In the genomic region with DNA sequence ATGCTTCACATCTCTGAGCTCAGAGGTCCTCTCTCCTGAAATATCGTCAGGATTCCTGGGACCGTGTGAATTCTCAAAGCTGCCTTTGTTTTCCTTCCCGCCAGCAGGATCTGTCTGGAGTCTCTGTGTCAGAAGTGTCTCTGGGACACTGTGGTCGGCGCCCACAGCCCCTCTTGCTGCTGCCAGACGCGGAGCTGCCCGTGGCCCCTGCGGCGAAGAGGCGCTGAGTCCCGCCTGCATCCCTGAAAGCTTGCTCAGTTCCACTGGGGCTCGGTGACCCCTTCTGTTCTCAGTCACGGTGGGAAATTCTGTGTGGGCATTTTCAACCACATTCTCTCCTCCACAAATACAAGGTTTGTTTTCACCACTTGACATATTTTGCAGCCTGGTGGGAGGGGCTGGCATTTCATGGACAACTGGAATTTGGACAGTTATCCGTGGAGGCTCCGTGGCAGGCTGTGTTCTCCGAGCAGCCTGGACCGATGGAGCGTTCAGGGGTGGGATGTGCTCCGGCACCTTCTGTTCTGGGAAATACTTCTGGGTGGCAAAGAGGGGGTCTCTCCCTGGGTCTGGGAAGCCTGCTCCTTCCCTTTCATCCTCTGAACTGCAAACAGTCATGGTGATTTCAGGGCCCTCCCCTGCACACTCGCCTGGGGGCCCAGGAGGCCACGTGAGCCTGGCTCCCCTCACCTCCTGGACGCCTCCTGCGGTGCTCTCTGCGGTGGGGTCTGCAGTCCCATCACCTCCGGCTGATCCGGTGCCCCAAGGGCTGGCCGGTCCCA, we compare ENCODE assay signal across 23 cellular contexts. TPM values are rescaled to one million over a fixed set of nuclear protein-coding genes. Genes with fewer than 3 reads are reported as not detected.
A peak's percentile ranks its signal among the peaks of the same experiment; 100 is the strongest.
DNase-seq lines count a peak whose midpoint lies in the region; ATAC-seq and TF ChIP-seq lines count a peak whose summit lies in the region.
"Had no signal": no experiment of that assay in that cellular context is flagged by ENCODE, and none has a peak within 500 bp of the region (broad histone marks: within the 10 kb centered on the region; RNA-seq: fewer than 3 reads in every experiment).

No MANE protein-coding gene starts in this region.

- H3K4me1 ChIP-seq in heart right ventricle (peaks cover 2 to 81% (median 37%) of the 10 kb centered on the region in 9 donors), upper lobe of right lung (no peaks in the 10 kb centered on the region)
- H3K4me1 ChIP-seq: prostate gland had no signal

- peak overlapping the region in 6 of 10 donors; percentile 55 to 95 (median 79) for H3K27ac ChIP-seq in heart right ventricle
- no peak overlapping the region for H3K27ac ChIP-seq in upper lobe of right lung
- H3K27ac ChIP-seq: brain microvascular endothelial cell, esophagus squamous epithelium, GM23248, HL-60, prostate gland, SK-N-MC had no signal

- H3K27ac Mint-ChIP-seq in chondrocyte (ENCODE audit: unreplicated experiment) = peak overlapping the region; percentile 75
- peak overlapping the region; percentile 95 for H3K27ac Mint-ChIP-seq in neural crest cell (ENCODE audit: unreplicated experiment)
- H3K27ac Mint-ChIP-seq in MCF 10A (ENCODE audit: low read depth, unreplicated experiment) = no peak overlapping the region
- H3K27ac Mint-ChIP-seq: activated T-helper 17 cell treated with anti-CD3 and anti-CD28 coated beads, Interleukin-2, amount 50 U/mL, for 72 hours; T-helper 17 cell had no signal

- intact Hi-C loops in heart right ventricle (cut with DNase I) (no loop called here), Right ventricle myocardium superior (cut with DNase I) (no loop called here), upper lobe of right lung (cut with DNase I) (no loop called here), MCF 10A (cut with micrococcal nuclease) (no loop called here)

- no peak for DNase-seq in heart right ventricle
- no peak for DNase-seq in Right ventricle myocardium superior
- DNase-seq in chondrocyte (ENCODE audit: low spot score) = peak; percentile 71
- DNase-seq in neural crest cell (ENCODE audit: low read depth, low spot score) = no peak
- peak; percentile 36 for DNase-seq in upper lobe of right lung
- DNase-seq in superior temporal gyrus (ENCODE audit: extremely low spot score) = no peak
- DNase-seq in MCF 10A (ENCODE audit: unreplicated experiment) = no peak
- DNase-seq: activated CD4-positive, alpha-beta T cell treated with anti-CD3 and anti-CD28 coated beads, Interleukin-2, amount 50 U/mL, for 1 hour; activated CD8-positive, alpha-beta memory T cell treated with anti-CD3 and anti-CD28 coated beads, Interleukin-2, amount 50 U/mL, for 4 hours; brain microvascular endothelial cell; C1 segment of cervical spinal cord; esophagus squamous epithelium; GM23248; NCI-H2107; NCI-H510A; NK-92 treated with Interleukin-12 subunit alpha and Interleukin-12 subunit beta, amount 100 ng/mL, for 24 hours; stimulated activated CD4-positive, alpha-beta T cell treated with anti-CD3 and anti-CD28 coated beads, Interleukin-12 subunit alpha, Interleukin-12 subunit beta, amount 100 ng/mL, for 4 hours; T-helper 17 cell had no signal

- H3K4me3 ChIP-seq in heart right ventricle = no peak overlapping the region
- no peak overlapping the region for H3K4me3 ChIP-seq in upper lobe of right lung
- H3K4me3 ChIP-seq: esophagus squamous epithelium, GM23248, prostate gland, SK-N-MC had no signal

- WGBS in heart right ventricle, 2 donors = 73 to 76% methylated on average over 28 of the region's 28 CpGs

- TF ChIP-seq CTCF in heart right ventricle (IDR thresholded peaks at IDR 0.05) (no peak), chondrocyte (IDR thresholded peaks at IDR 0.05) (no peak), neural crest cell (conservative IDR thresholded peaks at IDR 0.05) (no peak), upper lobe of right lung (IDR thresholded peaks at IDR 0.05) (no peak), MCF 10A (IDR thresholded peaks at IDR 0.05; ENCODE audit: unreplicated experiment) (no peak)

- H3K9me3 ChIP-seq in heart right ventricle = no peaks in the 10 kb centered on the region
- H3K9me3 ChIP-seq in upper lobe of right lung = no peaks in the 10 kb centered on the region
- H3K9me3 ChIP-seq: esophagus squamous epithelium, prostate gland had no signal

- H3K9me3 Mint-ChIP-seq in chondrocyte (ENCODE audit: low read depth) = no peaks in the 10 kb centered on the region
- no peaks in the 10 kb centered on the region for H3K9me3 Mint-ChIP-seq in neural crest cell
- no peaks in the 10 kb centered on the region for H3K9me3 Mint-ChIP-seq in MCF 10A (ENCODE audit: unreplicated experiment)
- H3K9me3 Mint-ChIP-seq: activated T-helper 17 cell treated with anti-CD3 and anti-CD28 coated beads, Interleukin-2, amount 50 U/mL, for 72 hours had no signal

- no peak for ATAC-seq in heart right ventricle
- no peak for ATAC-seq in Right ventricle myocardium superior (ENCODE audit: poor library complexity)
- no peak for ATAC-seq in upper lobe of right lung
- ATAC-seq in HG03520 (IDR thresholded peaks at IDR 0.05; ENCODE audit: unreplicated experiment) = no peak
- ATAC-seq: activated T-helper 17 cell treated with anti-CD3 and anti-CD28 coated beads, Interleukin-2, amount 50 U/mL, for 72 hours; T-helper 17 cell had no signal

- CTCF ChIA-PET in MCF 10A (lab: Yijun Ruan, JAX) = no interaction called here

- H3K27me3 ChIP-seq in heart right ventricle (peaks cover 0 to 12% (median 5%) of the 10 kb centered on the region in 7 donors), upper lobe of right lung (peaks cover 33% of the 10 kb centered on the region)
- H3K27me3 ChIP-seq: brain microvascular endothelial cell had no signal

- H3K36me3 ChIP-seq in heart right ventricle (peaks cover 0 to 6% (median 0%) of the 10 kb centered on the region in 9 donors), upper lobe of right lung (no peaks in the 10 kb centered on the region)
- H3K36me3 ChIP-seq: brain microvascular endothelial cell, esophagus squamous epithelium, prostate gland had no signal

- H3K4me3 Mint-ChIP-seq in chondrocyte (ENCODE audit: unreplicated experiment) = peak overlapping the region; percentile 47
- H3K4me3 Mint-ChIP-seq in neural crest cell = no peak overlapping the region
- H3K4me3 Mint-ChIP-seq in MCF 10A (ENCODE audit: unreplicated experiment) = no peak overlapping the region
- H3K4me3 Mint-ChIP-seq: activated T-helper 17 cell treated with anti-CD3 and anti-CD28 coated beads, Interleukin-2, amount 50 U/mL, for 72 hours; T-helper 17 cell had no signal

- peaks cover 62% of the 10 kb centered on the region for H3K4me1 Mint-ChIP-seq in chondrocyte (ENCODE audit: low read depth)
- peaks cover 8% of the 10 kb centered on the region for H3K4me1 Mint-ChIP-seq in neural crest cell
- peaks cover 9% of the 10 kb centered on the region for H3K4me1 Mint-ChIP-seq in MCF 10A (ENCODE audit: insufficient read depth, unreplicated experiment)
- H3K4me1 Mint-ChIP-seq: activated T-helper 17 cell treated with anti-CD3 and anti-CD28 coated beads, Interleukin-2, amount 50 U/mL, for 72 hours; T-helper 17 cell had no signal

- no peaks in the 10 kb centered on the region for H3K27me3 Mint-ChIP-seq in chondrocyte (ENCODE audit: low read depth)
- H3K27me3 Mint-ChIP-seq in neural crest cell (ENCODE audit: low read depth) = no peaks in the 10 kb centered on the region
- no peaks in the 10 kb centered on the region for H3K27me3 Mint-ChIP-seq in MCF 10A (ENCODE audit: insufficient read depth, unreplicated experiment)
- H3K27me3 Mint-ChIP-seq: activated T-helper 17 cell treated with anti-CD3 and anti-CD28 coated beads, Interleukin-2, amount 50 U/mL, for 72 hours had no signal

- BruUV-seq in MCF 10A (replicated peaks; lab: Mats Ljungman, UMichigan) = no TSS peak

- no peaks in the 10 kb centered on the region for H3K36me3 Mint-ChIP-seq in chondrocyte (ENCODE audit: low read depth)
- no peaks in the 10 kb centered on the region for H3K36me3 Mint-ChIP-seq in neural crest cell (ENCODE audit: low read depth)
- no peaks in the 10 kb centered on the region for H3K36me3 Mint-ChIP-seq in MCF 10A (ENCODE audit: insufficient read depth, unreplicated experiment)

- POLR2A ChIA-PET in MCF 10A (lab: Yijun Ruan, JAX) = interaction anchor here (0.5 kb wide), 1 partner anchor 108 kb away, joined by 3 read pairs; no protein-coding TSS in a partner anchor

RNA-seq across cellular contexts. Expression of a gene that starts 42.6 kb away (rescaled TPM):
- total RNA-seq in heart right ventricle (1 to 10 TPM in 3 of 10 donors, under 1 TPM in 7; 0.30 to 1.8 (median 0.78) TPM), Right ventricle myocardium superior (1.1 TPM), chondrocyte (1.3 to 1.7 TPM (median 1.7 TPM) in 3 replicates), neural crest cell (8.9 and 9.3 TPM in 2 replicates), upper lobe of right lung (6.1 TPM), MCF 10A (2022) (2.4 and 3.5 TPM in 2 replicates)
- 1 to 10 TPM; 1.9 to 3.2 TPM for polyA plus RNA-seq in heart right ventricle
- total RNA-seq: GM23248 had no signal

RNA-seq across cellular contexts. Expression of a gene that starts 46.8 kb away (rescaled TPM):
- total RNA-seq in heart right ventricle = 100 to 1,000 TPM; 381 to 939 (median 762) TPM
- 100 to 1,000 TPM; 163 to 192 TPM for polyA plus RNA-seq in heart right ventricle
- total RNA-seq in Right ventricle myocardium superior = 506 TPM
- 6.3 to 8.8 TPM (median 8.4 TPM) in 3 replicates for total RNA-seq in chondrocyte
- total RNA-seq in neural crest cell = 2.8 TPM in 2 replicates
- total RNA-seq in upper lobe of right lung = 1.9 TPM
- 2.6 and 4.3 TPM in 2 replicates for total RNA-seq in MCF 10A (2022)

Comparison
In these comparisons a context has a peak if more than half of its experiments do, and no peak if none do; other contexts are left out.
1. DNase-seq: peak in chondrocyte (single experiment) and upper lobe of right lung (single experiment); none in heart right ventricle (0 of 2), Right ventricle myocardium superior (single experiment), neural crest cell (single experiment), superior temporal gyrus (single experiment) and MCF 10A (single experiment).
2. RNA of a gene that starts 46.8 kb away (total RNA-seq): 381 to 939 TPM in heart right ventricle and 506 TPM in Right ventricle myocardium superior (single experiment); 6.3 to 8.8 TPM in chondrocyte, 2.8 TPM in neural crest cell, 2.6 to 4.3 TPM in MCF 10A and 1.9 TPM in upper lobe of right lung (single experiment); every median in the first group is over 10 times any median in the second.